In the genomic region with DNA sequence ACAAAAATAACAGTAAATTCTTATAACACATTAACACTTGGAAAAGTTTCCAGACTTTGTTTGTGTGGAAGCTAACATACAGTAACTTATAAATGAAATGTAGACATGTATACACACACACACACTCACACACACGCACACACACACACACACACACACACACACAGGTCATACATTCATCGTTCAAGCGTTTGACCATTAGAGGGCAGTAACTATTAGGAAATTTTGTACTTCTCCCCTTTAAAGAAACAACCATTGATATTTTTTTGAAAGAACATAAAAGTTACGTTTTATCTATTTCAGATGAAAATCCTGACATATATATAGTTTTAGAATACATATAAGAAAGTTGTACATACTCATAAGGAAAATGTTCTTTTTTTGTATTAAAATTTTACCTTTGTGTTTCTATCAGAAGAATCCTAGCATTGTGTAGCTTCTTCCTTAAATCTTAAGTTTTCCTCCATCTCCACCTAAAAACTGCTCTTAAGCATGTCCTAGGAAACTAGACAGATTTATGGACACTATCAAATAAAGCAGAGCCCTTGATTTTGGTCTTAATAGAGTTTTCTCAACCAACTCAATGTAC, we compare ENCODE assay signal across 8 cellular contexts. TPM values are rescaled to one million over a fixed set of nuclear protein-coding genes. Genes with fewer than 3 reads are reported as not detected.
DNase-seq lines count a peak whose midpoint lies in the region; ATAC-seq, FAIRE-seq and TF ChIP-seq lines count a peak whose summit lies in the region.

No MANE protein-coding gene starts in this region.

- DNase-seq in AG09319 (ENCODE audit: extremely low read depth, low read depth) (peak; percentile 39), RCC 7860 (ENCODE audit: low spot score) (peak; percentile 48), retina (peak; percentile 25)
- DNase-seq in Jurkat, Clone E6-1 (ENCODE audit: low read depth, low spot score), result peak; percentile 35
- DNase-seq in activated T-helper 2 cell treated with anti-CD3 and anti-CD28 coated beads, Interferon-gamma antibody, Interleukin-2, Interleukin-4, amounts not matched to agents 10 μg/mL and 5 μg/mL and 100 μg/mL, durations not matched to agents 14 hours and 24 hours and 36 hours (ENCODE audit: low spot score), result no peak

- H3K27ac Mint-ChIP-seq in activated T-helper 2 cell treated with anti-CD3 and anti-CD28 coated beads, Interferon-gamma antibody, Interleukin-2, Interleukin-4, amounts not matched to agents 10 μg/mL and 5 μg/mL and 100 μg/mL, durations not matched to agents 14 hours and 24 hours and 36 hours, result no peak overlapping the region

- FAIRE-seq in RCC 7860 (lab: Jason Lieb, UNC), result peak; percentile 74

- peak; percentile 81 for ATAC-seq in GM18907 (IDR thresholded peaks at IDR 0.05; ENCODE audit: unreplicated experiment)
- ATAC-seq in esophagus mucosa, result peak; percentile 62
- ATAC-seq in HG02763 (IDR thresholded peaks at IDR 0.05; ENCODE audit: unreplicated experiment), result no peak

- intact Hi-C loops in activated T-helper 2 cell treated with anti-CD3 and anti-CD28 coated beads, Interferon-gamma antibody, Interleukin-2, Interleukin-4, amounts not matched to agents 10 μg/mL and 5 μg/mL and 100 μg/mL, durations not matched to agents 14 hours and 24 hours and 36 hours (cut with micrococcal nuclease), result loop anchor here (2.0 kb wide), 1 partner anchor 290 kb away; no protein-coding TSS in a partner anchor

- no peaks in the 10 kb centered on the region for H3K9me3 Mint-ChIP-seq in activated T-helper 2 cell treated with anti-CD3 and anti-CD28 coated beads, Interferon-gamma antibody, Interleukin-2, Interleukin-4, amounts not matched to agents 10 μg/mL and 5 μg/mL and 100 μg/mL, durations not matched to agents 14 hours and 24 hours and 36 hours

- peak; percentile 53 for TF ChIP-seq CTCF in AG09319 (IDR thresholded peaks at IDR 0.05; ENCODE audit: low read depth, low read length)

- no peaks in the 10 kb centered on the region for H3K4me1 Mint-ChIP-seq in activated T-helper 2 cell treated with anti-CD3 and anti-CD28 coated beads, Interferon-gamma antibody, Interleukin-2, Interleukin-4, amounts not matched to agents 10 μg/mL and 5 μg/mL and 100 μg/mL, durations not matched to agents 14 hours and 24 hours and 36 hours (ENCODE audit: low read depth)

- no peaks in the 10 kb centered on the region for H3K27me3 Mint-ChIP-seq in activated T-helper 2 cell treated with anti-CD3 and anti-CD28 coated beads, Interferon-gamma antibody, Interleukin-2, Interleukin-4, amounts not matched to agents 10 μg/mL and 5 μg/mL and 100 μg/mL, durations not matched to agents 14 hours and 24 hours and 36 hours (ENCODE audit: low read depth)

- H3K4me3 ChIP-seq in Jurkat, Clone E6-1 (ENCODE audit: low read length), result no peak overlapping the region

- H3K36me3 Mint-ChIP-seq in activated T-helper 2 cell treated with anti-CD3 and anti-CD28 coated beads, Interferon-gamma antibody, Interleukin-2, Interleukin-4, amounts not matched to agents 10 μg/mL and 5 μg/mL and 100 μg/mL, durations not matched to agents 14 hours and 24 hours and 36 hours (ENCODE audit: low read depth), result no peaks in the 10 kb centered on the region

- H3K4me3 Mint-ChIP-seq in activated T-helper 2 cell treated with anti-CD3 and anti-CD28 coated beads, Interferon-gamma antibody, Interleukin-2, Interleukin-4, amounts not matched to agents 10 μg/mL and 5 μg/mL and 100 μg/mL, durations not matched to agents 14 hours and 24 hours and 36 hours (ENCODE audit: low read depth), result no peak overlapping the region

RNA-seq across cellular contexts. Expression of gene PTPRQ, which starts 29.0 kb away (rescaled TPM):
- not detected for polyA plus RNA-seq in Jurkat, Clone E6-1 (2012; ENCODE audit: insufficient read depth, insufficient read length)
- total RNA-seq in esophagus mucosa, result 0.04 TPM
- not detected in 2 replicates for total RNA-seq in activated T-helper 2 cell treated with anti-CD3 and anti-CD28 coated beads, Interferon-gamma antibody, Interleukin-2, Interleukin-4, amounts not matched to agents 10 μg/mL and 5 μg/mL and 100 μg/mL, durations not matched to agents 14 hours and 24 hours and 36 hours
